1 cellular context compared by ENCODE assay signal in the genomic region with DNA sequence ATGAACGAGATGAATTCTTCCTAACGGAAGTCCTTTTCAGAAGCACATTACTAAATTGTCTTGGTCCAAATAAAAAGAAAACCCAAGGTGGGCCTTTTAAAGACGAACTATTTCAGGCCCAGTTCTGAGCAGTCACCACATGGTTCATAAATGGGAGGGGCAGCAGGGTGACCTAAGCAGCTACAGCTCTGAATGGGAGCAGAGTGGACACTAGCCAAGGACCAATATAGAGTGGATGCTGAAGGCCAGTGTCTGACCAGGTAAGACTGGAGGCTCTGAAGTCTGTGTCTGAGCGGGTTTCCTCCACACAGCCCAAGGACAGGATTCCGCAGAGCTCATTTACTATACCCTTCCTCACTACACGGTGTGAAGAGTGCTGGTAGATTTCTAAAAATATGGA.
TF ChIP-seq lines count a peak whose summit lies in the region.

No MANE protein-coding gene starts in this region.

TF ChIP-seq in H1, 55 proteins besides CTCF, POLR2A, EP300 and RAD21:
- TF ChIP-seq CHD2 (IDR thresholded peaks at IDR 0.05; ENCODE audit: low read length) (no peak), CEBPB (IDR thresholded peaks at IDR 0.05; ENCODE audit: low read depth, low read length) (no peak), SIN3A (conservative IDR thresholded peaks at IDR 0.05 in 1 of 2, IDR thresholded peaks at IDR 0.05 in 1 of 2; ENCODE audit: low read depth in 1 of 2, low read length in 2 of 2) (no peak), SP2 (IDR thresholded peaks at IDR 0.05; ENCODE audit: low read length) (no peak), KDM1A (IDR thresholded peaks at IDR 0.05; ENCODE audit: borderline replicate concordance, low read length) (no peak), NRF1 (IDR thresholded peaks at IDR 0.05; ENCODE audit: low read depth, low read length) (no peak), KDM4A (IDR thresholded peaks at IDR 0.05; ENCODE audit: low read depth, low read length, severe bottlenecking) (no peak), FOSL1 (IDR thresholded peaks at IDR 0.05; ENCODE audit: insufficient read depth, low read depth, low read length) (no peak), BRCA1 (IDR thresholded peaks at IDR 0.05; ENCODE audit: low read depth, low read length) (no peak), SUZ12 (IDR thresholded peaks at IDR 0.05; ENCODE audit: low read length) (no peak)
- TF ChIP-seq, protein P1, sequence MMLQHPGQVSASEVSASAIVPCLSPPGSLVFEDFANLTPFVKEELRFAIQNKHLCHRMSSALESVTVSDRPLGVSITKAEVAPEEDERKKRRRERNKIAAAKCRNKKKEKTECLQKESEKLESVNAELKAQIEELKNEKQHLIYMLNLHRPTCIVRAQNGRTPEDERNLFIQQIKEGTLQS (IDR thresholded peaks at IDR 0.05; ENCODE audit: insufficient read depth, low read depth, low read length): no peak
